18 cellular contexts compared by ENCODE assay signal in the genomic region with DNA sequence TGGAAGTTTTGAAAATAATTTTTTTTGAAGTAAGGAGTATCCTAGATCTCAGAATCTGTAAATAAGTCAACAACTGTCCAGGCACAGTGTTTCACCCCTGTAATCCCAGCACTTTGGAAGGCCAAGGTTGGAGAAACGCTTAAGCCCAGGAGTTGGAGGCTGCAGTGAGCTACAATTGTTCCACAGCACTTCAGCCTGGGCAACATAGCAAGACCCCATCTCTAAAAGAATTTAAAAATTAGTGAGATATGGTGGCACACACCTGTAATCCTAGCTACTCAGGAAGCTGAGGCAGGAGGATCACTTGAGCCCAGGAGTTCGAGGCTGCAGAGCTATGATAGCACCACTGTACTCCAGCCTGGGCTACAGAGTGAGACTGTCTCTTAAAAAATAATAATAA.
DNase-seq lines count a peak whose midpoint lies in the region; ATAC-seq and TF ChIP-seq lines count a peak whose summit lies in the region.
"Had no signal": no experiment of that assay in that cellular context is flagged by ENCODE, and none has a peak within 500 bp of the region (broad histone marks: within the 10 kb centered on the region; RNA-seq: fewer than 3 reads in every experiment).

No MANE protein-coding gene starts in this region.

- peaks cover 11% of the 10 kb centered on the region for H3K9me3 Mint-ChIP-seq in osteocyte (ENCODE audit: unreplicated experiment)

- intact Hi-C loops in esophagus muscularis mucosa (cut with DNase I): no loop called here

- H3K4me1 ChIP-seq in HEK293 (ENCODE audit: control insufficient read depth, insufficient read depth, low read length): no peaks in the 10 kb centered on the region
- no peaks in the 10 kb centered on the region for H3K4me1 ChIP-seq in esophagus muscularis mucosa
- H3K4me1 ChIP-seq: BE2C, BLaER1 had no signal

- TF ChIP-seq CTCF in HEK293 (tag by site-specific recombination; IDR thresholded peaks at IDR 0.05): no peak
- TF ChIP-seq CTCF in esophagus muscularis mucosa (IDR thresholded peaks at IDR 0.05): no peak
- no peak for TF ChIP-seq CTCF in osteocyte (IDR thresholded peaks at IDR 0.05)

- H3K27me3 ChIP-seq in esophagus muscularis mucosa: peaks cover 0 to 15% (median 0%) of the 10 kb centered on the region in 4 donors
- H3K27me3 ChIP-seq: BLaER1 had no signal

- no peaks in the 10 kb centered on the region for H3K4me1 Mint-ChIP-seq in osteocyte (ENCODE audit: unreplicated experiment)
- H3K4me1 Mint-ChIP-seq: CD4-positive, alpha-beta memory T cell; CD4-positive, CD25-positive, alpha-beta regulatory T cell; CD8-positive, alpha-beta memory T cell had no signal

- no peaks in the 10 kb centered on the region; a peak in 1 of 3 replicates for H3K36me3 ChIP-seq in HEK293 (ENCODE audit: control insufficient read depth in 2 of 2, insufficient read depth in 1 of 2, low read length in 2 of 2)
- no peaks in the 10 kb centered on the region for H3K36me3 ChIP-seq in esophagus muscularis mucosa
- H3K36me3 ChIP-seq: BE2C, BLaER1 had no signal

- no peak for ATAC-seq in HG02840 (IDR thresholded peaks at IDR 0.05; ENCODE audit: low FRiP score, unreplicated experiment)

- peak; percentile 24 for DNase-seq in esophagus muscularis mucosa (ENCODE audit: extremely low spot score)
- peak; percentile 27 for DNase-seq in osteocyte (ENCODE audit: extremely low spot score, unreplicated experiment)
- no peak for DNase-seq in 8988T
- no peak for DNase-seq in NCI-H524 treated with DMSO at 0.1 percent for 48 hours (lab: John Stamatoyannopoulos, UW)
- DNase-seq: ACHN; BE2C; C1 segment of cervical spinal cord; CD4-positive, alpha-beta memory T cell; CD4-positive, CD25-positive, alpha-beta regulatory T cell; CD8-positive, alpha-beta memory T cell; COR-L47; DMS79 treated with DMSO at 0.1 percent for 48 hours; GF-D8 had no signal

- H3K27ac ChIP-seq in HEK293 (ENCODE audit: extremely low read depth, low read depth, low read length) (no peak overlapping the region), esophagus muscularis mucosa (replicated peaks in 1 of 4) (no peak overlapping the region)
- H3K27ac ChIP-seq: 22Rv1, BLaER1 had no signal

- H3K4me3 Mint-ChIP-seq in osteocyte (ENCODE audit: unreplicated experiment): no peak overlapping the region
- H3K4me3 Mint-ChIP-seq: CD14-positive monocyte; CD4-positive, alpha-beta memory T cell; CD4-positive, CD25-positive, alpha-beta regulatory T cell; CD8-positive, alpha-beta memory T cell had no signal

- H3K27ac Mint-ChIP-seq in osteocyte (ENCODE audit: unreplicated experiment): no peak overlapping the region
- H3K27ac Mint-ChIP-seq: CD14-positive monocyte; CD4-positive, alpha-beta memory T cell; CD4-positive, CD25-positive, alpha-beta regulatory T cell; CD8-positive, alpha-beta memory T cell had no signal

- no peak for TF ChIP-seq POLR2A in esophagus muscularis mucosa (IDR thresholded peaks at IDR 0.05; ENCODE audit: low read depth)

- no peak for TF ChIP-seq EP300 in esophagus muscularis mucosa (IDR thresholded peaks at IDR 0.05)

- 90% methylated on average over 2 of the region's 2 CpGs for WGBS in esophagus muscularis mucosa

- POLR2A ChIA-PET in HEK293 (lab: Yijun Ruan, JAX): no interaction called here

- H3K36me3 Mint-ChIP-seq in osteocyte (ENCODE audit: unreplicated experiment): no peaks in the 10 kb centered on the region
- H3K36me3 Mint-ChIP-seq: CD14-positive monocyte; CD4-positive, alpha-beta memory T cell; CD4-positive, CD25-positive, alpha-beta regulatory T cell; CD8-positive, alpha-beta memory T cell had no signal

- no peaks in the 10 kb centered on the region for H3K27me3 Mint-ChIP-seq in osteocyte (ENCODE audit: unreplicated experiment)
- H3K27me3 Mint-ChIP-seq: CD4-positive, CD25-positive, alpha-beta regulatory T cell had no signal

- H3K4me3 ChIP-seq in HEK293 (ENCODE audit: low read depth, low read length): no peak overlapping the region
- no peak overlapping the region for H3K4me3 ChIP-seq in esophagus muscularis mucosa
- H3K4me3 ChIP-seq: BLaER1 had no signal

- H3K9me3 ChIP-seq in HEK293 (ENCODE audit: control insufficient read depth, insufficient read depth, low read depth, low read length) (peaks cover 6% of the 10 kb centered on the region), esophagus muscularis mucosa (no peaks in the 10 kb centered on the region)
- H3K9me3 ChIP-seq: BE2C, BLaER1 had no signal

- CTCF ChIA-PET in HEK293 (lab: Yijun Ruan, JAX): interaction anchor here (0.6 to 0.9 kb wide), 5 partner anchors 11 to 314 kb away, joined by 3 to 4 read pairs (median 3); no protein-coding TSS in a partner anchor

TF ChIP-seq in HEK293, 187 proteins besides CTCF, POLR2A, EP300 and RAD21:
- TF ChIP-seq ZNF121 (tag by site-specific recombination; IDR thresholded peaks at IDR 0.05): peak; percentile 76
- TF ChIP-seq, protein P1, sequence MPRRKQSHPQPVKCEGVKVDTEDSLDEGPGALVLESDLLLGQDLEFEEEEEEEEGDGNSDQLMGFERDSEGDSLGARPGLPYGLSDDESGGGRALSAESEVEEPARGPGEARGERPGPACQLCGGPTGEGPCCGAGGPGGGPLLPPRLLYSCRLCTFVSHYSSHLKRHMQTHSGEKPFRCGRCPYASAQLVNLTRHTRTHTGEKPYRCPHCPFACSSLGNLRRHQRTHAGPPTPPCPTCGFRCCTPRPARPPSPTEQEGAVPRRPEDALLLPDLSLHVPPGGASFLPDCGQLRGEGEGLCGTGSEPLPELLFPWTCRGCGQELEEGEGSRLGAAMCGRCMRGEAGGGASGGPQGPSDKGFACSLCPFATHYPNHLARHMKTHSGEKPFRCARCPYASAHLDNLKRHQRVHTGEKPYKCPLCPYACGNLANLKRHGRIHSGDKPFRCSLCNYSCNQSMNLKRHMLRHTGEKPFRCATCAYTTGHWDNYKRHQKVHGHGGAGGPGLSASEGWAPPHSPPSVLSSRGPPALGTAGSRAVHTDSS (tag by site-specific recombination; IDR thresholded peaks at IDR 0.05): no peak
- 0 out of 2 replicates have a peak, but pooled peaks have one; percentile 4 for TF ChIP-seq SCRT2 (tag by site-specific recombination; IDR thresholded peaks at IDR 0.05)

Comparison
In these comparisons a context has a peak if more than half of its experiments do, and no peak if none do; other contexts are left out.
1. DNase-seq: peak in esophagus muscularis mucosa (single experiment) and osteocyte (single experiment); none in 8988T (single experiment) and NCI-H524 treated with DMSO at 0.1 percent for 48 hours (single experiment).